ENCODE assay signal across 8 cellular contexts in the genomic region with DNA sequence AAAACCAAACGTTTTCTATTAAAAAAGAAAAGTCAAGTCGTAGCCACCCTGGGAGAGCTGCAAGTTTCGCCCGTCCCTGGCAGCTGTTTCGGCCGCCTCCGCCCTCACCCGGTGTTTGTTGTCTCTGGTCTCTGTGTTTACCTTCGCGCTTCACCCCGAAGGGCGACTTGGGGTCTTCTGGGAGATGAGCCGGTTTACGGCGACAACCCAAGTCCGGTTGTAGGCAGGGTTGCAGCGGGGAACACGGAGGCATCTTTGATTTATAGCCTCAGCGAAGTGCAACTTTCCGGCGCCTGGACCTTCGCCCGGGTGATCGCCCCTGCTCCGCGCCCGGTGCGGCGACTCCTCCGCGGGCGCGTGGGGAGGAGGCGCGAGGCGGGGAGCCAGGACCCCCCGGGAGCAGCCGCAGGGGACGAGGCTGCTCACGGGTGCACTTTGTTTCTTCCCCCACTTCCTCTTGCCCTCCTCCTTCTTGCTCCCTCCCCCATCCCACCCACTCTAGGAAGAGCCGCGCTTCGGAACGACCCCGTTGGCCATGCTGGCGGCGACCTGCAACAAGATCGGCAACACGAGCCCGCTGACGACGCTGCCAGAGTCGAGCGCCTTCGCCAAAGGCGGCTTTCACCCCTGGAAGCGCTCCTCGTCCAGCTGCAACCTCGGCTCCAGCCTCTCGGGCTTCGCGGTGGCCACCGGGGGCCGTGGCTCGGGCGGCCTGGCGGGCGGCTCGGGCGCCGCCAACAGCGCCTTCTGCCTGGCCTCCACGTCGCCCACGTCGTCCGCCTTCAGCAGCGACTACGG. TPM values are rescaled to one million over a fixed set of nuclear protein-coding genes. Genes with fewer than 3 reads are reported as not detected.
DNase-seq lines count a peak whose midpoint lies in the region; ATAC-seq, FAIRE-seq and TF ChIP-seq lines count a peak whose summit lies in the region.

No MANE protein-coding gene starts in this region.

- H3K36me3 ChIP-seq in skeletal muscle satellite cell (ENCODE audit: insufficient read depth, low read length), result no peaks in the 10 kb centered on the region

- peaks cover 68% of the 10 kb centered on the region for H3K27me3 Mint-ChIP-seq in T-helper 2 cell treated with Interferon-gamma antibody and Interleukin-4, amounts not matched to agents 5 μg/mL and 100 μg/mL, for 36 hours (ENCODE audit: low read depth)

- TF ChIP-seq POLR2A in GM12892 (IDR thresholded peaks at IDR 0.05; ENCODE audit: low read depth, low read length), result no peak

- peak overlapping the region; percentile 98 for H3K4me2 ChIP-seq in skeletal muscle satellite cell (ENCODE audit: low read length)

- peak overlapping the region; percentile 61 for H3K4me3 Mint-ChIP-seq in T-helper 2 cell treated with Interferon-gamma antibody and Interleukin-4, amounts not matched to agents 5 μg/mL and 100 μg/mL, for 36 hours

- no peaks in the 10 kb centered on the region for H3K36me3 Mint-ChIP-seq in T-helper 2 cell treated with Interferon-gamma antibody and Interleukin-4, amounts not matched to agents 5 μg/mL and 100 μg/mL, for 36 hours (ENCODE audit: low read depth)

- peak; percentile 36 for DNase-seq in AG10803 (ENCODE audit: low read depth)
- DNase-seq in GM12892 (ENCODE audit: insufficient read length), result no peak
- no peak for DNase-seq in T-helper 2 cell treated with Interferon-gamma antibody and Interleukin-4, amounts not matched to agents 5 μg/mL and 100 μg/mL, for 36 hours (ENCODE audit: low spot score)
- DNase-seq in fibroblast of villous mesenchyme (ENCODE audit: low read depth), result no peak
- DNase-seq in GM19239 (ENCODE audit: insufficient read length, low spot score), result no peak
- no peak for DNase-seq in effector CD4-positive, alpha-beta T cell

- H3K27ac Mint-ChIP-seq in T-helper 2 cell treated with Interferon-gamma antibody and Interleukin-4, amounts not matched to agents 5 μg/mL and 100 μg/mL, for 36 hours, result peak overlapping the region; percentile 60

- H3K4me1 Mint-ChIP-seq in T-helper 2 cell treated with Interferon-gamma antibody and Interleukin-4, amounts not matched to agents 5 μg/mL and 100 μg/mL, for 36 hours (ENCODE audit: low read depth), result peaks cover 29% of the 10 kb centered on the region

- FAIRE-seq in GM12892 (lab: Jason Lieb, UNC) (peak; percentile 48), GM19239 (lab: Jason Lieb, UNC) (no peak)

- peaks cover 72% of the 10 kb centered on the region for H3K27me3 ChIP-seq in skeletal muscle satellite cell (ENCODE audit: control insufficient read depth, insufficient read depth, low read length)

- H3K9me3 ChIP-seq in skeletal muscle satellite cell (replicated peaks; ENCODE audit: low read length), result no peaks in the 10 kb centered on the region

- no peak overlapping the region for H3K9ac ChIP-seq in skeletal muscle satellite cell (ENCODE audit: low read depth, low read length)

- ATAC-seq in GM19023 (IDR thresholded peaks at IDR 0.05; ENCODE audit: unreplicated experiment), result no peak

- H3K9me3 Mint-ChIP-seq in T-helper 2 cell treated with Interferon-gamma antibody and Interleukin-4, amounts not matched to agents 5 μg/mL and 100 μg/mL, for 36 hours, result no peaks in the 10 kb centered on the region

- H3K4me3 ChIP-seq in AG10803 (ENCODE audit: low read length), result peak overlapping the region; percentile 65
- H3K4me3 ChIP-seq in fibroblast of villous mesenchyme (ENCODE audit: low read depth, low read length), result peak overlapping the region; percentile 43
- peak overlapping the region; percentile 71 for H3K4me3 ChIP-seq in skeletal muscle satellite cell (ENCODE audit: low read length)

- H3K4me1 ChIP-seq in skeletal muscle satellite cell (ENCODE audit: control insufficient read depth, insufficient read depth, low read length), result peaks cover 30% of the 10 kb centered on the region

- no peak for TF ChIP-seq CTCF in AG10803 (conservative IDR thresholded peaks at IDR 0.05; ENCODE audit: low read length)
- TF ChIP-seq CTCF in fibroblast of villous mesenchyme (IDR thresholded peaks at IDR 0.05; ENCODE audit: insufficient read depth, low read depth, low read length), result no peak

RNA-seq across cellular contexts. Expression of a gene that starts 1.1 kb away (rescaled TPM):
- not detected for polyA plus RNA-seq in GM12892 (2012; ENCODE audit: missing spikeins)
- under 0.01 and 0.43 TPM in 2 replicates for total RNA-seq in fibroblast of villous mesenchyme
- total RNA-seq in skeletal muscle satellite cell (2012; rRNA removed), result 0.22 and 0.25 TPM in 2 replicates

RNA-seq across cellular contexts. Expression of a gene that starts 59.7 kb away (rescaled TPM):
- 12.8 TPM for polyA plus RNA-seq in GM12892 (2012; ENCODE audit: missing spikeins)
- total RNA-seq in fibroblast of villous mesenchyme, result 23.7 and 25.1 TPM in 2 replicates
- 15.7 and 19.3 TPM in 2 replicates for total RNA-seq in skeletal muscle satellite cell (2012; rRNA removed)
